9 cellular contexts compared by ENCODE assay signal in genomic region chr11:78961938-78962701, GRCh38.
DNase-seq lines count a peak whose midpoint lies in the region; ATAC-seq and TF ChIP-seq lines count a peak whose summit lies in the region.
"Had no signal": no experiment of that assay in that cellular context is flagged by ENCODE, and none has a peak within 500 bp of the region (broad histone marks: within the 10 kb centered on the region; RNA-seq: fewer than 3 reads in every experiment).

No MANE protein-coding gene starts in this region.

- ATAC-seq in right cardiac atrium, result peak; percentile 32 to 63
- ATAC-seq in left ventricle myocardium superior, result no peak
- ATAC-seq in WTC11, result peak; percentile 68
- ATAC-seq: CD8-positive, alpha-beta T cell had no signal

- POLR2A ChIA-PET in WTC11 (lab: Charles Lee), result interaction anchor here (0.6 to 1.0 kb wide), 5 partner anchors 21 to 444 kb away, joined by 3 to 7 read pairs (median 4); no protein-coding TSS in a partner anchor

- H3K4me1 ChIP-seq in right cardiac atrium (ENCODE audit: control insufficient read depth, insufficient read depth, low read length) (no peaks in the 10 kb centered on the region), iPS-20b (ENCODE audit: insufficient read depth, low read length) (peaks cover 6% of the 10 kb centered on the region; the same call in 1 of the 2 replicates), SJCRH30 (no peaks in the 10 kb centered on the region)

- H3K27ac Mint-ChIP-seq in WTC11, result no peak overlapping the region
- H3K27ac Mint-ChIP-seq: CD8-positive, alpha-beta T cell had no signal

- H3K4me3 ChIP-seq in right cardiac atrium (ENCODE audit: low read length) (no peak overlapping the region), iPS-20b (ENCODE audit: low read length) (peak overlapping the region; percentile 73), SJCRH30 (no peak overlapping the region)

- H3K27ac ChIP-seq in right cardiac atrium (ENCODE audit: low read length) (no peak overlapping the region), iPS-20b (ENCODE audit: low read length) (no peak overlapping the region), SJCRH30 (no peak overlapping the region)

- H3K9me3 Mint-ChIP-seq in WTC11, result no peaks in the 10 kb centered on the region
- H3K9me3 Mint-ChIP-seq: CD8-positive, alpha-beta T cell had no signal

- no peaks in the 10 kb centered on the region for H3K36me3 ChIP-seq in iPS-20b (ENCODE audit: insufficient read depth, low read depth, low read length)
- H3K36me3 ChIP-seq in SJCRH30, result no peaks in the 10 kb centered on the region

- H3K9ac ChIP-seq in iPS-20b (ENCODE audit: low read depth, low read length), result peak overlapping the region; percentile 51; the same call in 1 of the 2 replicates

- CTCF ChIA-PET in WTC11 (lab: Charles Lee), result interaction anchor here (0.6 to 5.4 kb wide), 45 partner anchors 9 to 524 kb away, joined by 3 to 79 read pairs (median 4); no protein-coding TSS in a partner anchor

- no peak for TF ChIP-seq CTCF in WTC11 (IDR thresholded peaks at IDR 0.05)

- peaks cover 41% of the 10 kb centered on the region for H3K4me1 Mint-ChIP-seq in WTC11

- no peaks in the 10 kb centered on the region for H3K9me3 ChIP-seq in right cardiac atrium (ENCODE audit: control insufficient read depth, low read length)
- H3K9me3 ChIP-seq in iPS-20b (ENCODE audit: insufficient read depth, low read depth, low read length), result no peaks in the 10 kb centered on the region
- H3K9me3 ChIP-seq in SJCRH30 (replicated peaks), result no peaks in the 10 kb centered on the region

- H3K27me3 ChIP-seq in right cardiac atrium (ENCODE audit: control insufficient read depth, insufficient read depth) (no peaks in the 10 kb centered on the region), iPS-20b (ENCODE audit: insufficient read depth, low read length) (peaks cover 14% of the 10 kb centered on the region), SJCRH30 (no peaks in the 10 kb centered on the region)

- peak overlapping the region; percentile 72 for H3K4me3 Mint-ChIP-seq in WTC11
- H3K4me3 Mint-ChIP-seq: CD8-positive, alpha-beta T cell had no signal

- peak; percentile 31 to 65 (median 60) for DNase-seq in right cardiac atrium
- DNase-seq in left ventricle myocardium superior, result no peak
- peak; percentile 76 for DNase-seq in WTC11 (ENCODE audit: low spot score)
- no peak for DNase-seq in activated gamma-delta T cell treated with Interleukin-2 at 50 U/mL for 16 hours
- DNase-seq in OCI-M1 (lab: John Stamatoyannopoulos, UW), result no peak
- no peak for DNase-seq in SJCRH30
- DNase-seq in NOMO-1 treated with DMSO at 0.1 percent for 48 hours (lab: John Stamatoyannopoulos, UW; ENCODE audit: unreplicated experiment), result no peak
- DNase-seq: CD8-positive, alpha-beta T cell had no signal

- intact Hi-C loops in right cardiac atrium (cut with DNase I), result loop anchor here in 1 of 4 donors (10.0 kb wide), 1 partner anchor 167 kb away; no protein-coding TSS in a partner anchor
- intact Hi-C loops in left ventricle myocardium superior (cut with micrococcal nuclease), result no loop called here

- WGBS in right cardiac atrium, result 11% methylated on average over 36 of the region's 36 CpGs

- peaks cover 17% of the 10 kb centered on the region for H3K27me3 Mint-ChIP-seq in WTC11 (ENCODE audit: low read depth)

- H3K36me3 Mint-ChIP-seq in WTC11, result no peaks in the 10 kb centered on the region
- H3K36me3 Mint-ChIP-seq: CD8-positive, alpha-beta T cell had no signal

TF ChIP-seq in WTC11, 78 proteins besides CTCF, POLR2A, EP300 and RAD21:
- TF ChIP-seq ZNF138 (CRISPR knock-in tag; conservative IDR thresholded peaks at IDR 0.05) (0 out of 2 replicates have a peak, but pooled peaks have one; percentile 48), NFYB (CRISPR knock-in tag; conservative IDR thresholded peaks at IDR 0.05; ENCODE audit: low read depth) (no peak), ZNF219 (CRISPR knock-in tag; IDR thresholded peaks at IDR 0.05; ENCODE audit: borderline replicate concordance) (no peak), USF2 (CRISPR knock-in tag; IDR thresholded peaks at IDR 0.05) (0 out of 2 replicates have a peak, but pooled peaks have one; percentile 10)
TF ChIP-seq in WTC11: peak in this region for 2.

Comparison
In these comparisons a context has a peak if more than half of its experiments do, and no peak if none do; other contexts are left out.
1. DNase-seq: peak in right cardiac atrium (3 of 3) and WTC11 (single experiment); none in left ventricle myocardium superior (single experiment), activated gamma-delta T cell treated with Interleukin-2 at 50 U/mL for 16 hours (single experiment), OCI-M1 (single experiment), SJCRH30 (0 of 2) and NOMO-1 treated with DMSO at 0.1 percent for 48 hours (single experiment).